Comparison of ENCODE assay signal across 27 cellular contexts in the genomic region with DNA sequence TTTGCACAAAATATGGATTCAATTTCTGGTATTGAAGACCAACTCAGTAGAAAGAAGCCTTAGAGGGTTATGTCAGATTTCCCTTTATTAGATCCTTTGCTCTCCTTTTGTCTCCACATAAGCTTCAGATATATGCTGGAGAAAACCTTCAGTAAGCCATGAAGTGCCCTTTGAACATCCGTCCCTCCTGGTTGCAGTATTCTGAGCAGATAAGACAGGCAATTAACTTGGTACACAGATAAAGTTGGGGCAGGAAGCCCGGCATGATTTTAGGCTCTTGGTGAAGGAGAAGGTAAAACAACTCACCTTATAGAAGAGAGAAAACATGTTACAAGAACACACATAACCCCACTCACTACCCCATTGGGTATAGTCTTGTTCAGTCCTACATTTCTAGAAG.
"Had no signal": no experiment of that assay in that cellular context is flagged by ENCODE, and none has a peak within 500 bp of the region (broad histone marks: within the 10 kb centered on the region; RNA-seq: fewer than 3 reads in every experiment).

No MANE protein-coding gene starts in this region.

- H3K36me3 ChIP-seq: heart left ventricle, left lung, lower lobe of right lung, ovary, prostate gland, spleen, suprapubic skin, thoracic aorta, tibial artery, uterus had no signal

- H3K36me3 Mint-ChIP-seq: naive B cell; natural killer cell; stimulated activated effector memory CD8-positive, alpha-beta T cell treated with anti-CD3 and anti-CD28 coated beads, Interleukin-12 subunit alpha, Interleukin-12 subunit beta, amount 100 ng/mL, for 72 hours; type B pancreatic cell had no signal

- ATAC-seq: heart left ventricle; left cardiac atrium; left lung; lower lobe of right lung; natural killer cell; right cardiac atrium; sciatic nerve; stimulated activated effector memory CD8-positive, alpha-beta T cell treated with anti-CD3 and anti-CD28 coated beads, Interleukin-12 subunit alpha, Interleukin-12 subunit beta, amount 100 ng/mL, for 72 hours had no signal

- H3K27ac ChIP-seq: heart left ventricle, left lung, lower lobe of right lung, ovary, prostate gland, skin epidermis, spleen, suprapubic skin, thoracic aorta, tibial artery, uterus had no signal

- H3K9me3 ChIP-seq: heart left ventricle, left lung, lower lobe of right lung, ovary, prostate gland, suprapubic skin, thoracic aorta, tibial artery, uterus had no signal

- H3K4me3 ChIP-seq: heart left ventricle, left lung, lower lobe of right lung, ovary, prostate gland, skin epidermis, spleen, suprapubic skin, thoracic aorta, tibial artery, uterus had no signal

- H3K9me3 Mint-ChIP-seq: natural killer cell; stimulated activated effector memory CD8-positive, alpha-beta T cell treated with anti-CD3 and anti-CD28 coated beads, Interleukin-12 subunit alpha, Interleukin-12 subunit beta, amount 100 ng/mL, for 72 hours; stimulated activated naive CD8-positive, alpha-beta T cell treated with anti-CD3 and anti-CD28 coated beads, Interleukin-15, Interleukin-2, amounts not matched to agents 100 ng/mL and 50 ng/mL, for 24 hours; type B pancreatic cell had no signal

- H3K27ac Mint-ChIP-seq: naive B cell; natural killer cell; nephron progenitor cell; stimulated activated effector memory CD8-positive, alpha-beta T cell treated with anti-CD3 and anti-CD28 coated beads, Interleukin-12 subunit alpha, Interleukin-12 subunit beta, amount 100 ng/mL, for 72 hours; stimulated activated naive CD8-positive, alpha-beta T cell treated with anti-CD3 and anti-CD28 coated beads, Interleukin-15, Interleukin-2, amounts not matched to agents 100 ng/mL and 50 ng/mL, for 24 hours; type B pancreatic cell had no signal

- H3K4me1 Mint-ChIP-seq: naive B cell; natural killer cell; nephron progenitor cell; stimulated activated effector memory CD8-positive, alpha-beta T cell treated with anti-CD3 and anti-CD28 coated beads, Interleukin-12 subunit alpha, Interleukin-12 subunit beta, amount 100 ng/mL, for 72 hours had no signal

- H3K4me1 ChIP-seq: heart left ventricle, left lung, lower lobe of right lung, prostate gland, spleen, suprapubic skin, tibial artery, uterus had no signal

- H3K4me3 Mint-ChIP-seq: naive B cell; natural killer cell; nephron progenitor cell; stimulated activated effector memory CD8-positive, alpha-beta T cell treated with anti-CD3 and anti-CD28 coated beads, Interleukin-12 subunit alpha, Interleukin-12 subunit beta, amount 100 ng/mL, for 72 hours; stimulated activated naive CD8-positive, alpha-beta T cell treated with anti-CD3 and anti-CD28 coated beads, Interleukin-15, Interleukin-2, amounts not matched to agents 100 ng/mL and 50 ng/mL, for 24 hours; type B pancreatic cell had no signal

- DNase-seq: heart left ventricle; kidney glomerular epithelial cell; left cardiac atrium; left lung; lower lobe of right lung; mammary epithelial cell; mesenchymal stem cell; naive B cell; natural killer cell; nephron progenitor cell; ovary; posterior cingulate gyrus; retina; right cardiac atrium; spleen; stimulated activated CD4-positive, alpha-beta T cell treated with anti-CD3 and anti-CD28 coated beads, Interleukin-4, amount 100 ng/mL, for 24 hours; stimulated activated naive CD4-positive, alpha-beta T cell; tibial artery; uterus had no signal

- H3K27me3 ChIP-seq: heart left ventricle, left lung, ovary, spleen, suprapubic skin, tibial artery, uterus had no signal
